Comparison of ENCODE assay signal across 8 cellular contexts in genomic region chr2:201781583-201782051, GRCh38. TPM values are rescaled to one million over a fixed set of nuclear protein-coding genes. Genes with fewer than 3 reads are reported as not detected.
DNase-seq lines count a peak whose midpoint lies in the region; ATAC-seq and TF ChIP-seq lines count a peak whose summit lies in the region.

No MANE protein-coding gene starts in this region.

- peaks cover 15% of the 10 kb centered on the region for H3K27me3 Mint-ChIP-seq in activated CD4-positive, alpha-beta T cell treated with anti-CD3 and anti-CD28 coated beads, Interleukin-2, amount 10 ng/mL, durations not matched to agents 7 days and 5 days

- no peaks in the 10 kb centered on the region for H3K9me3 Mint-ChIP-seq in activated CD4-positive, alpha-beta T cell treated with anti-CD3 and anti-CD28 coated beads, Interleukin-2, amount 10 ng/mL, durations not matched to agents 7 days and 5 days

- CTCF ChIA-PET in GM10248 (lab: Yijun Ruan, JAX), result interaction anchor here (1.2 to 2.6 kb wide), 6 partner anchors 10 to 108 kb away, joined by 3 to 12 read pairs (median 5); no protein-coding TSS in a partner anchor
- CTCF ChIA-PET in activated CD4-positive, alpha-beta T cell treated with anti-CD3 and anti-CD28 coated beads, Interleukin-2, amount 10 ng/mL, durations not matched to agents 7 days and 5 days (lab: Charles Lee), result interaction anchor here (1.6 kb wide), 1 partner anchor 17 kb away, joined by 11 read pairs; no protein-coding TSS in a partner anchor

- peak overlapping the region; percentile 87 to 98 for H3K4me3 ChIP-seq in neutrophil (ENCODE audit: low read depth in 1 of 2, low read length in 1 of 2)

- POLR2A ChIA-PET in GM10248 (lab: Yijun Ruan, JAX), result interaction anchor here (1.2 kb wide), 1 partner anchor 548 kb away, joined by 3 read pairs; no protein-coding TSS in a partner anchor
- POLR2A ChIA-PET in activated CD4-positive, alpha-beta T cell treated with anti-CD3 and anti-CD28 coated beads, Interleukin-2, amount 10 ng/mL, durations not matched to agents 7 days and 5 days (lab: Charles Lee), result no interaction called here

- ATAC-seq in HG03354 (IDR thresholded peaks at IDR 0.05; ENCODE audit: poor library complexity, severe bottlenecking, unreplicated experiment), result peak; percentile 8
- no peak for ATAC-seq in HG02610 (IDR thresholded peaks at IDR 0.05; ENCODE audit: unreplicated experiment)

- H3K4me3 Mint-ChIP-seq in activated CD4-positive, alpha-beta T cell treated with anti-CD3 and anti-CD28 coated beads, Interleukin-2, amount 10 ng/mL, durations not matched to agents 7 days and 5 days, result peak overlapping the region; percentile 89

- no peaks in the 10 kb centered on the region for H3K36me3 ChIP-seq in neutrophil

- no peaks in the 10 kb centered on the region for H3K9me3 ChIP-seq in neutrophil

- peak overlapping the region; percentile 82 for H3K27ac ChIP-seq in neutrophil

- H3K27ac Mint-ChIP-seq in activated CD4-positive, alpha-beta T cell treated with anti-CD3 and anti-CD28 coated beads, Interleukin-2, amount 10 ng/mL, durations not matched to agents 7 days and 5 days, result peak overlapping the region; percentile 97

- H3K36me3 Mint-ChIP-seq in activated CD4-positive, alpha-beta T cell treated with anti-CD3 and anti-CD28 coated beads, Interleukin-2, amount 10 ng/mL, durations not matched to agents 7 days and 5 days (ENCODE audit: low read depth), result no peaks in the 10 kb centered on the region

- H3K27me3 ChIP-seq in neutrophil, result peaks cover 17% of the 10 kb centered on the region

- TF ChIP-seq CTCF in GM10248 (IDR thresholded peaks at IDR 0.05; ENCODE audit: control extremely low read depth, extremely low read depth, low read depth, missing control alignments) (no peak), neutrophil (IDR thresholded peaks at IDR 0.05) (no peak)

- peaks cover 15 to 19% of the 10 kb centered on the region in 2 experiments for H3K4me1 ChIP-seq in neutrophil (ENCODE audit: control insufficient read depth in 1 of 2, insufficient read depth in 1 of 2, low read depth in 1 of 2, low read length in 1 of 2)

- DNase-seq in GM10248 (ENCODE audit: extremely low spot score) (peak; percentile 14), fibroblast of peridontal ligament (ENCODE audit: extremely low read depth) (peak; percentile 20), kidney glomerular epithelial cell (lab: John Stamatoyannopoulos, UW) (no peak), GOT3 (lab: John Stamatoyannopoulos, UW) (no peak)
- DNase-seq in activated CD4-positive, alpha-beta T cell treated with anti-CD3 and anti-CD28 coated beads, Interleukin-2, amount 10 ng/mL, durations not matched to agents 7 days and 5 days, result no peak

- peaks cover 24% of the 10 kb centered on the region for H3K4me1 Mint-ChIP-seq in activated CD4-positive, alpha-beta T cell treated with anti-CD3 and anti-CD28 coated beads, Interleukin-2, amount 10 ng/mL, durations not matched to agents 7 days and 5 days

RNA-seq across cellular contexts. Expression of gene ALS2, which starts 0.9 kb away (rescaled TPM):
- 10 to 100 TPM; 10.7 to 11.7 TPM for total RNA-seq in activated CD4-positive, alpha-beta T cell treated with anti-CD3 and anti-CD28 coated beads, Interleukin-2, amount 10 ng/mL, durations not matched to agents 7 days and 5 days

RNA-seq across cellular contexts. Expression of gene CDK15, which starts 24.7 kb away (rescaled TPM):
- not detected for total RNA-seq in activated CD4-positive, alpha-beta T cell treated with anti-CD3 and anti-CD28 coated beads, Interleukin-2, amount 10 ng/mL, durations not matched to agents 7 days and 5 days

Comparison
In these comparisons a context has a peak if more than half of its experiments do, and no peak if none do; other contexts are left out.
1. DNase-seq: peak in GM10248 (single experiment) and fibroblast of peridontal ligament (single experiment); none in activated CD4-positive, alpha-beta T cell treated with anti-CD3 and anti-CD28 coated beads, Interleukin-2, amount 10 ng/mL, durations not matched to agents 7 days and 5 days (single experiment), kidney glomerular epithelial cell (single experiment) and GOT3 (single experiment).